9 cellular contexts compared by ENCODE assay signal in genomic region chr3:143974877-143975238, GRCh38. TPM values are rescaled to one million over a fixed set of nuclear protein-coding genes. Genes with fewer than 3 reads are reported as not detected.
DNase-seq lines count a peak whose midpoint lies in the region; ATAC-seq and TF ChIP-seq lines count a peak whose summit lies in the region.
"Had no signal": no experiment of that assay in that cellular context is flagged by ENCODE, and none has a peak within 500 bp of the region (broad histone marks: within the 10 kb centered on the region; RNA-seq: fewer than 3 reads in every experiment).

No MANE protein-coding gene starts in this region.

- POLR2A ChIA-PET in BJ (lab: Charles Lee) = no interaction called here

- H3K9me3 Mint-ChIP-seq in central memory CD8-positive, alpha-beta T cell = no peaks in the 10 kb centered on the region
- no peaks in the 10 kb centered on the region for H3K9me3 Mint-ChIP-seq in naive B cell

- H2AFZ ChIP-seq in KMS-11 (ENCODE audit: low read depth) = no peak overlapping the region

- H3K27me3 Mint-ChIP-seq in central memory CD8-positive, alpha-beta T cell = no peaks in the 10 kb centered on the region
- no peaks in the 10 kb centered on the region for H3K27me3 Mint-ChIP-seq in naive B cell

- H3K79me2 ChIP-seq in KMS-11 (ENCODE audit: insufficient read depth, low read depth) = peaks cover 76% of the 10 kb centered on the region

- peak overlapping the region; percentile 88 for H3K27ac ChIP-seq in KMS-11

- peaks cover 23% of the 10 kb centered on the region for H3K36me3 Mint-ChIP-seq in central memory CD8-positive, alpha-beta T cell (ENCODE audit: insufficient read depth)
- H3K36me3 Mint-ChIP-seq in naive B cell = no peaks in the 10 kb centered on the region

- peak overlapping the region; percentile 95 for H3K4me2 ChIP-seq in KMS-11

- H3K4me1 ChIP-seq in KMS-11 (ENCODE audit: low read depth, poor library complexity, severe bottlenecking) = peaks cover 44% of the 10 kb centered on the region

- H3K27ac Mint-ChIP-seq in central memory CD8-positive, alpha-beta T cell (ENCODE audit: low read depth) = no peak overlapping the region
- peak overlapping the region in 4 of 6 donors; percentile 24 to 88 (median 30) for H3K27ac Mint-ChIP-seq in naive B cell

- peak overlapping the region; percentile 86 for H3K4me3 ChIP-seq in BJ (ENCODE audit: low read depth, low read length)
- H3K4me3 ChIP-seq in KMS-11 (IDR thresholded peaks at IDR 0.05; ENCODE audit: insufficient read depth, low read depth, low read length) = peak overlapping the region; percentile 87
- H3K4me3 ChIP-seq: lung had no signal

- H3K4me3 Mint-ChIP-seq in central memory CD8-positive, alpha-beta T cell = peak overlapping the region; percentile 90
- peak overlapping the region; percentile 84 to 99 (median 96) for H3K4me3 Mint-ChIP-seq in naive B cell

- in situ Hi-C loops in KBM-7 (cut with MboI; ENCODE audit: low pct_unique_long_range_greater_than_20kb, low sequenced_read_pairs) = no loop called here

- no peaks in the 10 kb centered on the region for H3K27me3 ChIP-seq in BJ (ENCODE audit: control insufficient read depth, insufficient read depth, low read length)
- H3K27me3 ChIP-seq in KMS-11 (ENCODE audit: insufficient read depth, low read depth) = no peaks in the 10 kb centered on the region

- H3K36me3 ChIP-seq in BJ (ENCODE audit: control insufficient read depth, insufficient read depth, low read length) (no peaks in the 10 kb centered on the region), KMS-11 (ENCODE audit: insufficient read depth) (no peaks in the 10 kb centered on the region)

- DNase-seq in BJ (ENCODE audit: low read depth) (no peak), naive B cell (no peak), NCI-H2107 (lab: John Stamatoyannopoulos, UW) (no peak), KBM-7 (no peak)
- no peak for DNase-seq in central memory CD8-positive, alpha-beta T cell (ENCODE audit: low spot score in 2 of 2)

- peaks cover 49% of the 10 kb centered on the region for H3K4me1 Mint-ChIP-seq in central memory CD8-positive, alpha-beta T cell
- H3K4me1 Mint-ChIP-seq in naive B cell = peaks cover 37 to 68% (median 55%) of the 10 kb centered on the region in 3 donors

- CTCF ChIA-PET in BJ (lab: Yijun Ruan, JAX) = interaction anchor here (0.9 to 1.8 kb wide), 3 partner anchors 9 to 462 kb away, joined by 3 to 6 read pairs (median 4); no protein-coding TSS in a partner anchor

- no peak for TF ChIP-seq CTCF in BJ (IDR thresholded peaks at IDR 0.05; ENCODE audit: insufficient read depth, low read depth, low read length)
- no peak for TF ChIP-seq CTCF in KMS-11 (conservative IDR thresholded peaks at IDR 0.05; ENCODE audit: low read depth, low read length)

- peaks cover 31% of the 10 kb centered on the region for H4K20me1 ChIP-seq in KMS-11 (ENCODE audit: insufficient read depth)

- H3K9ac ChIP-seq in KMS-11 = peak overlapping the region; percentile 82

- ATAC-seq in central memory CD8-positive, alpha-beta T cell (replicated peaks; ENCODE audit: extremely low read depth, poor library complexity, severe bottlenecking) = no peak
- no peak for ATAC-seq in naive B cell (ENCODE audit: low read depth in 2 of 2)
- no peak for ATAC-seq in GM21717 (IDR thresholded peaks at IDR 0.05; ENCODE audit: unreplicated experiment)
- no peak for ATAC-seq in HG02970 (IDR thresholded peaks at IDR 0.05; ENCODE audit: low FRiP score, unreplicated experiment)

RNA-seq across cellular contexts. Expression of gene DIPK2A, which starts 3.2 kb away (rescaled TPM):
- polyA plus RNA-seq in BJ (2011; rRNA removed) (11.6 and 12.6 TPM in 2 replicates), naive B cell (ENCODE audit: low read depth in 6 of 6) (10 to 100 TPM; 16.5 to 34.8 (median 26.6) TPM)
- polyA minus RNA-seq in BJ (2011; rRNA and poly(A)+ RNA removed) = 7.5 and 10.1 TPM in 2 replicates
